ENCODE assay signal across 15 cellular contexts in the genomic region with DNA sequence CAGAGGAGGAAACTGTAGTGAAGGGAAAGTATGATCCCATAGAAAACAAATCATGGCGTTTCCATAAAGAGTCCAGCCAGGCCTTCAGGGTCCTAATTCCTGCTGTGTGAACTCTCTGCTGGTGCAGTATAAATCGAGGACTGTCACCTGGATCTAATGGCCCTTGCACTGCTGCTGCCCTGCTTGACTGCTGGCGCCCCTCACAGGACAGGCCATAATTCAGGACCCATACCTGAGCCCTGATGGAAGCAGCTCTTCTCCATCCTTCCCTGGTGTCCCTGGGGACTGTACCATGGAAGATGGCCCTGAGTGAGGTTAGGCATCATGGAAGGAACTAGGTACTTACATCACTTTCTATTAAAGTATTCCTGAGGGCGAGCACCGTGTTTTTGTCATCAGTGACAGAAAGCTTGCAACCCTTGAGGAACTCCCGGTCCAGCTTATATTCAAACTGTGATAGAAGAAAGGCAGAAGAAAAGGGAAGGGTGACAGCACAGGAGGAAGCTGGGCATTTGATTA.
"Had no signal": no experiment of that assay in that cellular context is flagged by ENCODE, and none has a peak within 500 bp of the region (broad histone marks: within the 10 kb centered on the region; RNA-seq: fewer than 3 reads in every experiment).

No MANE protein-coding gene starts in this region.

- H3K27me3 ChIP-seq: esophagus squamous epithelium, right atrium auricular region, suprapubic skin, thyroid gland had no signal

- ATAC-seq: left colon; stimulated activated naive CD8-positive, alpha-beta T cell treated with anti-CD3 and anti-CD28 coated beads, Interleukin-15, Interleukin-2, amounts not matched to agents 100 U/mL and 50 U/mL, for 24 hours had no signal

- H3K27ac Mint-ChIP-seq: type B pancreatic cell had no signal

- H3K4me3 ChIP-seq: esophagus squamous epithelium, right atrium auricular region, suprapubic skin, thyroid gland had no signal

- H3K9me3 ChIP-seq: esophagus squamous epithelium, right atrium auricular region, suprapubic skin, thyroid gland had no signal

- H3K4me1 ChIP-seq: esophagus squamous epithelium, right atrium auricular region, suprapubic skin had no signal

- H3K4me3 Mint-ChIP-seq: type B pancreatic cell had no signal

- H3K27ac ChIP-seq: epithelial cell of prostate, esophagus squamous epithelium, right atrium auricular region, suprapubic skin had no signal

- H3K27me3 Mint-ChIP-seq: naive thymus-derived CD8-positive, alpha-beta T cell; type B pancreatic cell had no signal

- H3K36me3 Mint-ChIP-seq: type B pancreatic cell had no signal

- H3K36me3 ChIP-seq: esophagus squamous epithelium, suprapubic skin, thyroid gland had no signal

- H3K9me3 Mint-ChIP-seq: naive thymus-derived CD8-positive, alpha-beta T cell; type B pancreatic cell had no signal

- FAIRE-seq: small intestine, urothelium cell line had no signal

- DNase-seq: effector memory CD4-positive, alpha-beta T cell; esophagus squamous epithelium; foreskin fibroblast; left colon; posterior cingulate gyrus; small intestine; stimulated activated CD4-positive, alpha-beta T cell treated with anti-CD3 and anti-CD28 coated beads, Interleukin-12 subunit alpha, Interleukin-12 subunit beta, amount 100 ng/mL, for 4 hours; stimulated activated naive CD8-positive, alpha-beta T cell treated with anti-CD3 and anti-CD28 coated beads, Interleukin-15, Interleukin-2, amounts not matched to agents 100 U/mL and 50 U/mL, for 24 hours had no signal
